15 cellular contexts compared by ENCODE assay signal in the genomic region with DNA sequence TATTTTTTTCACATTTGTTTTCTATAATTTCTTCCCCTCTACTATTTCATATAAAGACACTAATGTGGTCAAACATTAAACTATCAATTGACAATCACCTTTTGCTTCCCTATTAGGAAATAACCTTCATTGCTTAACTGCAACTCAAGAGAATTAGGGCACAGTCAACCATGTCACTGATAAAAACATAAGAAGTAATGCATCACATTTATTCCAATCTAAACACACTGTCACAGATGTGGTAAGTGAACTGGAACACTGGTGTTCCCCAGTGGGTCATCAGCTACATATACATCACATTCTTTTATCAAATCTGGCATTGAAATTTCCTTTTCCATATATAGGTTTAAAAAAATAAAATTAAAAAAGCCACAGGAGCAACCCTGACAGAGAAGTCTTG. TPM values are rescaled to one million over a fixed set of nuclear protein-coding genes. Genes with fewer than 3 reads are reported as not detected.
"Had no signal": no experiment of that assay in that cellular context is flagged by ENCODE, and none has a peak within 500 bp of the region (broad histone marks: within the 10 kb centered on the region; RNA-seq: fewer than 3 reads in every experiment).

No MANE protein-coding gene starts in this region.

- H3K4me3 ChIP-seq: ascending aorta, tibial artery, vagina had no signal

- H3K4me3 Mint-ChIP-seq: activated CD8-positive, alpha-beta memory T cell treated with anti-CD3 and anti-CD28 coated beads, Interleukin-2, amount 10 ng/mL, durations not matched to agents 7 days and 5 days; activated naive CD4-positive, alpha-beta T cell treated with anti-CD3 and anti-CD28 coated beads for 36 hours; activated naive CD8-positive, alpha-beta T cell treated with anti-CD3 and anti-CD28 coated beads, Interleukin-2, amount 50 U/mL, for 24 hours; stimulated activated naive B cell treated with anti-CD40 and anti-IgM and Interleukin-4, amounts not matched to agents 10 μg/mL and 1 μg/mL and 100 μg/mL, for 72 hours had no signal

- H3K9me3 Mint-ChIP-seq: activated naive CD4-positive, alpha-beta T cell treated with anti-CD3 and anti-CD28 coated beads for 36 hours; activated naive CD8-positive, alpha-beta T cell treated with anti-CD3 and anti-CD28 coated beads, Interleukin-2, amount 50 U/mL, for 24 hours; activated T-helper 2 cell treated with anti-CD3 and anti-CD28 coated beads, Interferon-gamma antibody, Interleukin-2, Interleukin-4, amounts not matched to agents 10 μg/mL and 5 μg/mL and 100 μg/mL, durations not matched to agents 14 hours and 24 hours and 36 hours; stimulated activated naive B cell treated with anti-CD40 and anti-IgM and Interleukin-4, amounts not matched to agents 10 μg/mL and 1 μg/mL and 100 μg/mL, for 72 hours had no signal

- H3K27ac Mint-ChIP-seq: activated CD8-positive, alpha-beta memory T cell treated with anti-CD3 and anti-CD28 coated beads, Interleukin-2, amount 10 ng/mL, durations not matched to agents 7 days and 5 days; activated naive CD4-positive, alpha-beta T cell treated with anti-CD3 and anti-CD28 coated beads for 36 hours; activated naive CD8-positive, alpha-beta T cell treated with anti-CD3 and anti-CD28 coated beads, Interleukin-2, amount 50 U/mL, for 24 hours; activated T-helper 2 cell treated with anti-CD3 and anti-CD28 coated beads, Interferon-gamma antibody, Interleukin-2, Interleukin-4, amounts not matched to agents 10 μg/mL and 5 μg/mL and 100 μg/mL, durations not matched to agents 14 hours and 24 hours and 36 hours; stimulated activated naive B cell treated with anti-CD40 and anti-IgM and Interleukin-4, amounts not matched to agents 10 μg/mL and 1 μg/mL and 100 μg/mL, for 72 hours had no signal

- H3K36me3 Mint-ChIP-seq: activated CD8-positive, alpha-beta memory T cell treated with anti-CD3 and anti-CD28 coated beads, Interleukin-2, amount 10 ng/mL, durations not matched to agents 7 days and 5 days; stimulated activated naive B cell treated with anti-CD40 and anti-IgM and Interleukin-4, amounts not matched to agents 10 μg/mL and 1 μg/mL and 100 μg/mL, for 72 hours had no signal

- ATAC-seq: activated CD8-positive, alpha-beta memory T cell treated with anti-CD3 and anti-CD28 coated beads, Interleukin-2, amount 10 ng/mL, durations not matched to agents 7 days and 5 days; activated naive CD8-positive, alpha-beta T cell treated with anti-CD3 and anti-CD28 coated beads, Interleukin-2, amount 50 U/mL, for 24 hours; left ventricle myocardium superior; stimulated activated naive B cell treated with anti-CD40 and anti-IgM and Interleukin-4, amounts not matched to agents 10 μg/mL and 1 μg/mL and 100 μg/mL, for 72 hours had no signal

- DNase-seq: activated CD4-positive, alpha-beta T cell treated with anti-CD3 and anti-CD28 coated beads, Interleukin-2, amount 50 U/mL, for 48 hours; activated CD4-positive, CD25-positive, alpha-beta regulatory T cell treated with anti-CD3 and anti-CD28 coated beads, Interleukin-2, amount 50 U/mL, for 72 hours; activated CD8-positive, alpha-beta memory T cell treated with anti-CD3 and anti-CD28 coated beads, Interleukin-2, amount 10 ng/mL, durations not matched to agents 7 days and 5 days; activated naive CD4-positive, alpha-beta T cell treated with anti-CD3 and anti-CD28 coated beads for 36 hours; activated naive CD8-positive, alpha-beta T cell treated with anti-CD3 and anti-CD28 coated beads, Interleukin-2, amount 50 U/mL, for 24 hours; activated T-cell treated with anti-CD3 and anti-CD28 coated beads, Interleukin-2, amount 50 U/mL, for 1 hour; erythroblast; left ventricle myocardium superior; stimulated activated CD4-positive, alpha-beta T cell treated with anti-CD3 and anti-CD28 coated beads, Interleukin-4, amount 100 ng/mL, for 1 hour; stimulated activated naive B cell treated with anti-CD40 and anti-IgM and Interleukin-4, amounts not matched to agents 10 μg/mL and 1 μg/mL and 100 μg/mL, for 72 hours; T-helper 1 cell; tibial artery had no signal

RNA-seq across cellular contexts. Expression of gene TRIL, which starts 3.7 kb away (rescaled TPM):
- total RNA-seq: activated naive CD4-positive, alpha-beta T cell treated with anti-CD3 and anti-CD28 coated beads for 36 hours; activated T-helper 2 cell treated with anti-CD3 and anti-CD28 coated beads, Interferon-gamma antibody, Interleukin-2, Interleukin-4, amounts not matched to agents 10 μg/mL and 5 μg/mL and 100 μg/mL, durations not matched to agents 14 hours and 24 hours and 36 hours had no signal
